In genomic region chr21:41431788-41432548, GRCh38 we compare ENCODE assay signal across 12 cellular contexts. TPM values are rescaled to one million over a fixed set of nuclear protein-coding genes. Genes with fewer than 3 reads are reported as not detected.
DNase-seq lines count a peak whose midpoint lies in the region; ATAC-seq, FAIRE-seq and TF ChIP-seq lines count a peak whose summit lies in the region.
"Had no signal": no experiment of that assay in that cellular context is flagged by ENCODE, and none has a peak within 500 bp of the region (broad histone marks: within the 10 kb centered on the region; RNA-seq: fewer than 3 reads in every experiment).

No MANE protein-coding gene starts in this region.

- in situ Hi-C loops in GM23248 (cut with MboI): no loop called here

- no peaks in the 10 kb centered on the region for H4K20me1 ChIP-seq in GM23248 (ENCODE audit: insufficient read depth)

- FAIRE-seq in RCC 7860 (lab: Jason Lieb, UNC): no peak

- H3K79me2 ChIP-seq in GM23248 (ENCODE audit: insufficient read depth): no peaks in the 10 kb centered on the region

- H3K4me1 Mint-ChIP-seq in osteocyte (ENCODE audit: unreplicated experiment): no peaks in the 10 kb centered on the region

- peaks cover 13% of the 10 kb centered on the region for H3K9me3 Mint-ChIP-seq in osteocyte (ENCODE audit: unreplicated experiment)

- peak; percentile 54 for DNase-seq in osteocyte (ENCODE audit: extremely low spot score, unreplicated experiment)
- DNase-seq in RCC 7860 (ENCODE audit: low spot score): no peak
- DNase-seq in GM23248: no peak
- DNase-seq in left cardiac atrium: no peak
- DNase-seq: EL, NCI-H2029 treated with DMSO at 0.1 percent for 48 hours had no signal

- no peaks in the 10 kb centered on the region for H3F3A ChIP-seq in GM23248 (ENCODE audit: insufficient read depth)

- H3K9ac ChIP-seq in GM23248: no peak overlapping the region

- no peak overlapping the region for H2AFZ ChIP-seq in GM23248

- no peaks in the 10 kb centered on the region for H3K9me3 ChIP-seq in GM23248 (ENCODE audit: low read depth)

- no peak overlapping the region for H3K27ac Mint-ChIP-seq in osteocyte (ENCODE audit: unreplicated experiment)

- H3K4me2 ChIP-seq in GM23248 (ENCODE audit: unreplicated experiment): no peak overlapping the region

- no peaks in the 10 kb centered on the region for H3K36me3 Mint-ChIP-seq in osteocyte (ENCODE audit: unreplicated experiment)

- no peak overlapping the region for H3K4me3 Mint-ChIP-seq in osteocyte (ENCODE audit: unreplicated experiment)

- intact Hi-C loops in left cardiac atrium (cut with DNase I): no loop called here

- peaks cover 1% of the 10 kb centered on the region for H3K27me3 ChIP-seq in GM23248 (replicated peaks; ENCODE audit: insufficient read depth)

- no peak overlapping the region for H3K4me3 ChIP-seq in GM23248
- H3K4me3 ChIP-seq: coronary artery, thoracic aorta had no signal

- no peaks in the 10 kb centered on the region for H3K4me1 ChIP-seq in GM23248 (ENCODE audit: insufficient read depth)

- TF ChIP-seq CTCF in osteocyte (IDR thresholded peaks at IDR 0.05): no peak

- H3K27ac ChIP-seq in GM23248: no peak overlapping the region
- H3K27ac ChIP-seq: coronary artery, thoracic aorta had no signal

- ATAC-seq in GM18868 (IDR thresholded peaks at IDR 0.05; ENCODE audit: unreplicated experiment): peak; percentile 94
- ATAC-seq in GM21515 (IDR thresholded peaks at IDR 0.05; ENCODE audit: unreplicated experiment): peak; percentile 67
- ATAC-seq in HG03175 (IDR thresholded peaks at IDR 0.05; ENCODE audit: unreplicated experiment): peak; percentile 59
- no peak for ATAC-seq in left cardiac atrium
- no peak for ATAC-seq in GM19035 (IDR thresholded peaks at IDR 0.05; ENCODE audit: unreplicated experiment)

- H3K27me3 Mint-ChIP-seq in osteocyte (ENCODE audit: unreplicated experiment): peaks cover 5% of the 10 kb centered on the region

- WGBS in GM23248 (ENCODE audit: low coverage in 1 of 2, low lambda C conversion rate in 2 of 2, missing lambda C conversion rate in 2 of 2), 2 experiments: 81 to 84% methylated on average over 16 of the region's 16 CpGs

- no peaks in the 10 kb centered on the region for H3K9me2 ChIP-seq in GM23248 (ENCODE audit: insufficient read depth)

- no peaks in the 10 kb centered on the region for H3K36me3 ChIP-seq in GM23248 (ENCODE audit: low read depth)

RNA-seq across cellular contexts. Expression of gene MX1, which starts 5.9 kb away (rescaled TPM):
- total RNA-seq in osteocyte (4.0 and 5.0 TPM in 2 replicates), left cardiac atrium (10 to 100 TPM; 15.4 to 48.6 TPM)
- 1.6 and 1.9 TPM in 2 replicates for total RNA-seq in GM23248 (2014; rRNA removed; shearing (Covaris generic))
- polyA plus RNA-seq in GM23248 (2016; fragmentation: Nextera tagmentation; extraction: Ambion mirVana): 1.0 and 1.6 TPM in 2 replicates

Comparison
In these comparisons a context has a peak if more than half of its experiments do, and no peak if none do; other contexts are left out.
1. ATAC-seq: peak in GM18868 (single experiment), GM21515 (single experiment) and HG03175 (single experiment); none in left cardiac atrium (0 of 2) and GM19035 (single experiment).